8 cellular contexts compared by ENCODE assay signal in genomic region chr11:9092846-9093778, GRCh38. TPM values are rescaled to one million over a fixed set of nuclear protein-coding genes. Genes with fewer than 3 reads are reported as not detected.
DNase-seq lines count a peak whose midpoint lies in the region; ATAC-seq and TF ChIP-seq lines count a peak whose summit lies in the region.

No MANE protein-coding gene starts in this region.

- H3K4me3 ChIP-seq in WI38 (ENCODE audit: low read depth, low read length) = no peak overlapping the region

- H3K4me1 Mint-ChIP-seq in HFFc6 (ENCODE audit: low read depth) = no peaks in the 10 kb centered on the region
- peaks cover 0 to 12% (median 9%) of the 10 kb centered on the region in 4 donors for H3K4me1 Mint-ChIP-seq in naive thymus-derived CD8-positive, alpha-beta T cell

- no peak overlapping the region for H3K27ac Mint-ChIP-seq in HFFc6
- no peak overlapping the region for H3K27ac Mint-ChIP-seq in naive thymus-derived CD8-positive, alpha-beta T cell

- ATAC-seq in naive thymus-derived CD8-positive, alpha-beta T cell = no peak
- ATAC-seq in GM19351 (IDR thresholded peaks at IDR 0.05; ENCODE audit: unreplicated experiment) (no peak), GM21786 (IDR thresholded peaks at IDR 0.05; ENCODE audit: unreplicated experiment) (no peak)
- no peak for ATAC-seq in stimulated activated naive CD8-positive, alpha-beta T cell treated with anti-CD3 and anti-CD28 coated beads, Interleukin-15, Interleukin-2, amounts not matched to agents 100 U/mL and 50 U/mL, for 24 hours

- H3K36me3 Mint-ChIP-seq in HFFc6 (ENCODE audit: low read depth) = no peaks in the 10 kb centered on the region
- H3K36me3 Mint-ChIP-seq in naive thymus-derived CD8-positive, alpha-beta T cell = peaks cover 0 to 3% (median 2%) of the 10 kb centered on the region in 3 donors

- H3K9me3 Mint-ChIP-seq in HFFc6 = no peaks in the 10 kb centered on the region
- no peaks in the 10 kb centered on the region for H3K9me3 Mint-ChIP-seq in naive thymus-derived CD8-positive, alpha-beta T cell

- H3K4me3 Mint-ChIP-seq in HFFc6 = peak overlapping the region; percentile 61
- peak overlapping the region in 7 of 10 donors; percentile 25 to 73 (median 57) for H3K4me3 Mint-ChIP-seq in naive thymus-derived CD8-positive, alpha-beta T cell

- DNase-seq in NCI-H1417 (lab: John Stamatoyannopoulos, UW) (peak; percentile 26 to 74 (median 52)), NCI-H1417 treated with DMSO at 0.1 percent for 48 hours (lab: John Stamatoyannopoulos, UW) (no peak), HFFc6 (no peak)
- no peak for DNase-seq in naive thymus-derived CD8-positive, alpha-beta T cell
- DNase-seq in stimulated activated naive CD8-positive, alpha-beta T cell treated with anti-CD3 and anti-CD28 coated beads, Interleukin-15, Interleukin-2, amounts not matched to agents 100 U/mL and 50 U/mL, for 24 hours = no peak

- peaks cover 17% of the 10 kb centered on the region for H3K27me3 Mint-ChIP-seq in HFFc6 (ENCODE audit: insufficient read depth)
- peaks cover 46 to 72% (median 54%) of the 10 kb centered on the region in 5 donors for H3K27me3 Mint-ChIP-seq in naive thymus-derived CD8-positive, alpha-beta T cell

- POLR2A ChIA-PET in naive thymus-derived CD8-positive, alpha-beta T cell (lab: Charles Lee) = no interaction called here

- TF ChIP-seq CTCF in HFFc6 (IDR thresholded peaks at IDR 0.05) (peak; percentile 32; the same call in 1 of the 2 replicates), WI38 (IDR thresholded peaks at IDR 0.05; ENCODE audit: low read depth, low read length) (0 out of 2 replicates have a peak, but pooled peaks have one; percentile 9)

RNA-seq across cellular contexts. Expression of gene SCUBE2, which starts 1.7 kb away (rescaled TPM):
- total RNA-seq in HFFc6 (2021; fragmentation: NEBNext Ultra II Directional; extraction: Animal tissue kit (Norgen Biotek cat#: 25700)) = 1 to 10 TPM in 1 of 6 experiments, under 1 TPM in 5; 0.31 to 1.1 (median 0.80) TPM
- under 1 TPM in 1 of 2 experiments, not detected in 1; 0.96 TPM for total RNA-seq in naive thymus-derived CD8-positive, alpha-beta T cell
- not detected for polyA plus RNA-seq in naive thymus-derived CD8-positive, alpha-beta T cell

Comparison
In these comparisons a context has a peak if more than half of its experiments do, and no peak if none do; other contexts are left out.
1. DNase-seq: peak in NCI-H1417 (3 of 3); none in NCI-H1417 treated with DMSO at 0.1 percent for 48 hours (single experiment), HFFc6 (single experiment), naive thymus-derived CD8-positive, alpha-beta T cell (0 of 10) and stimulated activated naive CD8-positive, alpha-beta T cell treated with anti-CD3 and anti-CD28 coated beads, Interleukin-15, Interleukin-2, amounts not matched to agents 100 U/mL and 50 U/mL, for 24 hours (single experiment).